In genomic region chr19:55258476-55258827, GRCh38 we compare ENCODE assay signal across 1 cellular context.
TF ChIP-seq lines count a peak whose summit lies in the region.

No MANE protein-coding gene starts in this region.

TF ChIP-seq in H1, 55 proteins besides CTCF, POLR2A, EP300 and RAD21:
- TF ChIP-seq BCL11A (IDR thresholded peaks at IDR 0.05; ENCODE audit: low read depth in 2 of 2, low read length in 2 of 2), result no peak
- TF ChIP-seq ASH2L (IDR thresholded peaks at IDR 0.05; ENCODE audit: low read length), result no peak
- no peak for TF ChIP-seq SP4 (IDR thresholded peaks at IDR 0.05; ENCODE audit: low read length)
- TF ChIP-seq CHD1 (IDR thresholded peaks at IDR 0.05; ENCODE audit: low read depth, low read length), result no peak
- TF ChIP-seq POU5F1 (IDR thresholded peaks at IDR 0.05; ENCODE audit: low read depth, low read length), result no peak
- TF ChIP-seq KDM4A (IDR thresholded peaks at IDR 0.05; ENCODE audit: low read depth, low read length, severe bottlenecking), result peak; percentile 56
- no peak for TF ChIP-seq SRF (IDR thresholded peaks at IDR 0.05; ENCODE audit: low read depth, low read length)
- no peak for TF ChIP-seq EGR1 (IDR thresholded peaks at IDR 0.05; ENCODE audit: borderline replicate concordance, low read depth, low read length)
TF ChIP-seq in H1: peak in this region for 1.
